Comparison of ENCODE assay signal across 8 cellular contexts in genomic region chr15:88637841-88638625, GRCh38. TPM values are rescaled to one million over a fixed set of nuclear protein-coding genes. Genes with fewer than 3 reads are reported as not detected.
DNase-seq lines count a peak whose midpoint lies in the region; ATAC-seq and TF ChIP-seq lines count a peak whose summit lies in the region.

No MANE protein-coding gene starts in this region.

- H3K9me3 ChIP-seq in SU-DHL-6 (ENCODE audit: insufficient read depth, low read length): no peaks in the 10 kb centered on the region
- H3K9me3 ChIP-seq in psoas muscle: no peaks in the 10 kb centered on the region

- H3K27ac ChIP-seq in SU-DHL-6 (ENCODE audit: low read depth, low read length) (peak overlapping the region; percentile 8; the same call in 1 of the 2 replicates), psoas muscle (peak overlapping the region; percentile 82)

- H3K4me2 ChIP-seq in SU-DHL-6 (ENCODE audit: low read depth, low read length, poor library complexity, severe bottlenecking): peak overlapping the region; percentile 39

- intact Hi-C loops in psoas muscle (cut with DNase I): no loop called here

- TF ChIP-seq CTCF in SU-DHL-6 (IDR thresholded peaks at IDR 0.05; ENCODE audit: insufficient read depth, low read length, poor library complexity, severe bottlenecking) (no peak), fibroblast of villous mesenchyme (IDR thresholded peaks at IDR 0.05; ENCODE audit: insufficient read depth, low read depth, low read length) (no peak), psoas muscle (IDR thresholded peaks at IDR 0.05) (no peak)

- no peak overlapping the region for H2AFZ ChIP-seq in SU-DHL-6 (ENCODE audit: low read depth, low read length, severe bottlenecking)

- H3K36me3 ChIP-seq in SU-DHL-6 (ENCODE audit: low read length) (no peaks in the 10 kb centered on the region), psoas muscle (ENCODE audit: insufficient read depth in 1 of 2, low read depth in 1 of 2) (no peaks in the 10 kb centered on the region)

- H3F3A ChIP-seq in SU-DHL-6 (ENCODE audit: insufficient read depth): peaks cover 30% of the 10 kb centered on the region

- no peaks in the 10 kb centered on the region for H4K20me1 ChIP-seq in SU-DHL-6 (ENCODE audit: low read depth, low read length)

- no peaks in the 10 kb centered on the region for H3K9me2 ChIP-seq in SU-DHL-6 (replicated peaks; ENCODE audit: insufficient read depth, low read length)

- H3K9ac ChIP-seq in SU-DHL-6 (ENCODE audit: low read length): peak overlapping the region; percentile 26

- H3K27me3 ChIP-seq in SU-DHL-6 (ENCODE audit: low read length): no peaks in the 10 kb centered on the region
- no peaks in the 10 kb centered on the region for H3K27me3 ChIP-seq in psoas muscle (ENCODE audit: insufficient read depth in 3 of 3, low read length in 2 of 3)

- H3K4me1 ChIP-seq in psoas muscle: peaks cover 20% of the 10 kb centered on the region

- 67 to 80% (median 70%) methylated on average over 7 of the region's 7 CpGs for WGBS in psoas muscle, 3 donors

- peak overlapping the region; percentile 41; the same call in 1 of the 2 replicates for H3K4me3 ChIP-seq in GM08714 (ENCODE audit: low read length)
- no peak overlapping the region for H3K4me3 ChIP-seq in SU-DHL-6 (ENCODE audit: insufficient read depth, low read length, poor library complexity, severe bottlenecking)
- peak overlapping the region; percentile 56 for H3K4me3 ChIP-seq in fibroblast of villous mesenchyme (ENCODE audit: low read depth, low read length)
- peak overlapping the region; percentile 68 for H3K4me3 ChIP-seq in psoas muscle

- DNase-seq in fibroblast of villous mesenchyme (ENCODE audit: low read depth) (no peak), psoas muscle (no peak), NCI-H446 (lab: John Stamatoyannopoulos, UW) (no peak), superior temporal gyrus (ENCODE audit: extremely low spot score) (no peak)
- no peak for DNase-seq in activated CD8-positive, alpha-beta memory T cell treated with anti-CD3 and anti-CD28 coated beads, Interleukin-2, amount 50 U/mL, for 48 hours

- no peaks in the 10 kb centered on the region for H3K79me2 ChIP-seq in SU-DHL-6 (ENCODE audit: insufficient read depth, low read length)

- ATAC-seq in psoas muscle (peak in 2 of 4 donors; percentile 1 to 11), HG03135 (IDR thresholded peaks at IDR 0.05; ENCODE audit: unreplicated experiment) (no peak)

RNA-seq across cellular contexts. Expression of gene ISG20, which starts 0.8 kb away (rescaled TPM):
- total RNA-seq in fibroblast of villous mesenchyme (1.3 and 3.0 TPM in 2 replicates), psoas muscle (1 to 10 TPM; 2.5 to 5.0 (median 3.3) TPM)
- polyA plus RNA-seq in psoas muscle: 1 to 10 TPM; 1.1 to 7.4 (median 5.7) TPM

RNA-seq across cellular contexts. Expression of gene AEN, which starts 16.9 kb away (rescaled TPM):
- total RNA-seq in fibroblast of villous mesenchyme (64.7 and 81.6 TPM in 2 replicates), psoas muscle (10 to 100 TPM; 10.1 to 46.6 (median 27.8) TPM)
- 10 to 100 TPM; 25.6 to 35.2 (median 32.2) TPM for polyA plus RNA-seq in psoas muscle
